In genomic region chr15:35289029-35289617, GRCh38 we compare ENCODE assay signal across 8 cellular contexts.
DNase-seq lines count a peak whose midpoint lies in the region; ATAC-seq, FAIRE-seq and TF ChIP-seq lines count a peak whose summit lies in the region.

No MANE protein-coding gene starts in this region.

- H3K9me2 ChIP-seq in SU-DHL-6 (replicated peaks; ENCODE audit: insufficient read depth, low read length) = no peaks in the 10 kb centered on the region

- TF ChIP-seq CTCF in SU-DHL-6 (IDR thresholded peaks at IDR 0.05; ENCODE audit: insufficient read depth, low read length, poor library complexity, severe bottlenecking) = peak; percentile 51

- no peak overlapping the region for H3K4me2 ChIP-seq in SU-DHL-6 (ENCODE audit: low read depth, low read length, poor library complexity, severe bottlenecking)

- WGBS in small intestine, 3 donors = 24 to 26% (median 25%) methylated on average over 3 of the region's 3 CpGs

- H3K9me3 ChIP-seq in SU-DHL-6 (ENCODE audit: insufficient read depth, low read length) = no peaks in the 10 kb centered on the region
- H3K9me3 ChIP-seq in small intestine (ENCODE audit: control insufficient read depth, low read depth) = no peaks in the 10 kb centered on the region

- no peaks in the 10 kb centered on the region for H4K20me1 ChIP-seq in SU-DHL-6 (ENCODE audit: low read depth, low read length)

- no peaks in the 10 kb centered on the region for H3K79me2 ChIP-seq in SU-DHL-6 (ENCODE audit: insufficient read depth, low read length)

- H3K36me3 ChIP-seq in SU-DHL-6 (ENCODE audit: low read length) = no peaks in the 10 kb centered on the region
- H3K36me3 ChIP-seq in small intestine (ENCODE audit: control insufficient read depth in 2 of 2, insufficient read depth in 2 of 2, low read length in 2 of 2) = no peaks in the 10 kb centered on the region

- no peak overlapping the region for H3K27ac ChIP-seq in SU-DHL-6 (ENCODE audit: low read depth, low read length)
- H3K27ac ChIP-seq in small intestine (ENCODE audit: low read depth in 1 of 2, low read length in 1 of 2) = no peak overlapping the region

- no peak overlapping the region for H3K4me3 ChIP-seq in Jurkat, Clone E6-1 (ENCODE audit: low read length)
- no peak overlapping the region for H3K4me3 ChIP-seq in SU-DHL-6 (ENCODE audit: insufficient read depth, low read length, poor library complexity, severe bottlenecking)
- H3K4me3 ChIP-seq in small intestine (ENCODE audit: low read depth in 1 of 2, low read length in 2 of 2) = no peak overlapping the region

- no peak for FAIRE-seq in small intestine (lab: Jason Lieb, UNC)

- no peak overlapping the region for H2AFZ ChIP-seq in SU-DHL-6 (ENCODE audit: low read depth, low read length, severe bottlenecking)

- H3K27me3 ChIP-seq in SU-DHL-6 (ENCODE audit: low read length) (no peaks in the 10 kb centered on the region), small intestine (ENCODE audit: control insufficient read depth in 2 of 2, insufficient read depth in 2 of 2, low read length in 2 of 2) (no peaks in the 10 kb centered on the region)

- H3K9ac ChIP-seq in SU-DHL-6 (ENCODE audit: low read length) = no peak overlapping the region

- DNase-seq in NCI-H2107 treated with DMSO at 0.1 percent for 48 hours (lab: John Stamatoyannopoulos, UW; ENCODE audit: unreplicated experiment) (peak; percentile 21), NCI-H2107 (lab: John Stamatoyannopoulos, UW) (no peak), glomerular visceral epithelial cell (ENCODE audit: extremely low spot score) (peak; percentile 53), small intestine (peak; percentile 64)
- peak; percentile 16 for DNase-seq in Jurkat, Clone E6-1 (ENCODE audit: low read depth, low spot score)

- no peak for ATAC-seq in GM19035 (IDR thresholded peaks at IDR 0.05; ENCODE audit: unreplicated experiment)
- no peak for ATAC-seq in GM21528 (IDR thresholded peaks at IDR 0.05; ENCODE audit: low FRiP score, unreplicated experiment)

- H3K4me1 ChIP-seq in small intestine (ENCODE audit: control insufficient read depth in 2 of 2, insufficient read depth in 1 of 2, low read depth in 1 of 2, low read length in 1 of 2) = no peaks in the 10 kb centered on the region

- H3F3A ChIP-seq in SU-DHL-6 (ENCODE audit: insufficient read depth) = no peaks in the 10 kb centered on the region
